ENCODE assay signal across 19 cellular contexts in genomic region chr2:217878865-217879595, GRCh38.
A peak's percentile ranks its signal among the peaks of the same experiment; 100 is the strongest.
DNase-seq lines count a peak whose midpoint lies in the region; ATAC-seq and TF ChIP-seq lines count a peak whose summit lies in the region.
"Had no signal": no experiment of that assay in that cellular context is flagged by ENCODE, and none has a peak within 500 bp of the region (broad histone marks: within the 10 kb centered on the region; RNA-seq: fewer than 3 reads in every experiment).

No MANE protein-coding gene starts in this region.

- H3K4me1 ChIP-seq in endodermal cell (ENCODE audit: control insufficient read depth, insufficient read depth, low read length): no peaks in the 10 kb centered on the region
- no peaks in the 10 kb centered on the region for H3K4me1 ChIP-seq in mesendoderm (ENCODE audit: control insufficient read depth, low read depth, low read length)
- peaks cover 0 to 19% (median 9%) of the 10 kb centered on the region in 4 donors for H3K4me1 ChIP-seq in transverse colon
- H3K4me1 ChIP-seq: Caco-2, HAP-1 had no signal

- H3K27ac Mint-ChIP-seq in endodermal cell (no peak overlapping the region), glutamatergic neuron (ENCODE audit: unreplicated experiment) (no peak overlapping the region)
- H3K27ac Mint-ChIP-seq: activated naive CD4-positive, alpha-beta T cell treated with anti-CD3 and anti-CD28 coated beads, Interleukin-2, amount 50 U/mL, for 24 hours had no signal

- no peaks in the 10 kb centered on the region for H3K27me3 Mint-ChIP-seq in endodermal cell (ENCODE audit: insufficient read depth)
- H3K27me3 Mint-ChIP-seq in glutamatergic neuron (ENCODE audit: unreplicated experiment): no peaks in the 10 kb centered on the region
- H3K27me3 Mint-ChIP-seq: activated naive CD4-positive, alpha-beta T cell treated with anti-CD3 and anti-CD28 coated beads, Interleukin-2, amount 50 U/mL, for 24 hours; naive B cell had no signal

- H3K4me3 Mint-ChIP-seq in endodermal cell: no peak overlapping the region
- H3K4me3 Mint-ChIP-seq in glutamatergic neuron (ENCODE audit: unreplicated experiment): no peak overlapping the region
- H3K4me3 Mint-ChIP-seq: activated naive CD4-positive, alpha-beta T cell treated with anti-CD3 and anti-CD28 coated beads, Interleukin-2, amount 50 U/mL, for 24 hours had no signal

- H2BK120ac ChIP-seq in mesendoderm (ENCODE audit: low read depth, low read length): no peak overlapping the region

- no peak overlapping the region for H4K8ac ChIP-seq in mesendoderm (ENCODE audit: low read depth, low read length)

- H3K79me1 ChIP-seq in mesendoderm (ENCODE audit: low read length): no peaks in the 10 kb centered on the region

- intact Hi-C loops in transverse colon (cut with DNase I; ENCODE audit: low total_unique reads): loop anchor here (5.0 kb wide), 1 partner anchor 92 kb away; no protein-coding TSS in a partner anchor

- DNase-seq in endodermal cell (peak; percentile 70), mesendoderm (peak; percentile 40), transverse colon (no peak), glutamatergic neuron (no peak), COLO668 (lab: John Stamatoyannopoulos, UW; ENCODE audit: unreplicated experiment) (no peak)
- DNase-seq: activated CD4-positive, alpha-beta T cell treated with anti-CD3 and anti-CD28 coated beads, Interleukin-2, amount 50 U/mL, for 48 hours; Caco-2; hippocampal formation; naive B cell; NCI-H1417; NCI-H2171 treated with DMSO at 0.1 percent for 48 hours; NCI-H774; stimulated activated CD4-positive, alpha-beta T cell treated with anti-CD3 and anti-CD28 coated beads, Interleukin-15, amount 100 ng/mL, for 24 hours; stimulated activated naive CD8-positive, alpha-beta T cell treated with anti-CD3 and anti-CD28 coated beads, Interleukin-15, Interleukin-2, amounts not matched to agents 100 U/mL and 50 U/mL, for 24 hours had no signal

- H3K4me3 ChIP-seq in endodermal cell (ENCODE audit: low read length) (no peak overlapping the region), mesendoderm (ENCODE audit: low read length) (no peak overlapping the region), transverse colon (no peak overlapping the region)
- H3K4me3 ChIP-seq: HAP-1 had no signal

- H3K4ac ChIP-seq in mesendoderm (ENCODE audit: low read depth, low read length): no peak overlapping the region

- no peak overlapping the region for H3K9ac ChIP-seq in endodermal cell (ENCODE audit: extremely low read depth, low read length, poor library complexity, severe bottlenecking)
- no peak overlapping the region for H3K9ac ChIP-seq in mesendoderm (ENCODE audit: low read length)

- in situ Hi-C loops in transverse colon (cut with MboI; ENCODE audit: low pct_ligation_motif_present in 1 of 4, low pct_unique_long_range_greater_than_20kb in 1 of 4, low sequenced_read_pairs in 3 of 4): no loop called here

- peak overlapping the region; percentile 15; the same call in 1 of the 2 replicates for H3K27ac ChIP-seq in VCaP
- H3K27ac ChIP-seq in endodermal cell (ENCODE audit: low read depth, low read length): no peak overlapping the region
- H3K27ac ChIP-seq in mesendoderm (ENCODE audit: low read depth, low read length): no peak overlapping the region
- peak overlapping the region; percentile 41 to 81 (median 52) for H3K27ac ChIP-seq in transverse colon

- no peak overlapping the region for H3K56ac ChIP-seq in mesendoderm (ENCODE audit: low read length)

- ATAC-seq in HG03565 (IDR thresholded peaks at IDR 0.05; ENCODE audit: unreplicated experiment): no peak
- ATAC-seq: SK-N-SH treated with all-trans-retinoic acid at 6 μM for 48 hours; stimulated activated naive CD8-positive, alpha-beta T cell treated with anti-CD3 and anti-CD28 coated beads, Interleukin-15, Interleukin-2, amounts not matched to agents 100 U/mL and 50 U/mL, for 24 hours had no signal

- H3K18ac ChIP-seq in mesendoderm (ENCODE audit: low read length): no peak overlapping the region

- no peak overlapping the region for H2BK5ac ChIP-seq in mesendoderm (ENCODE audit: low read length)

- H3K27me3 ChIP-seq in endodermal cell (ENCODE audit: control insufficient read depth, insufficient read depth, low read length, poor library complexity, severe bottlenecking) (no peaks in the 10 kb centered on the region), mesendoderm (ENCODE audit: insufficient read depth, low read length, poor library complexity) (no peaks in the 10 kb centered on the region), transverse colon (no peaks in the 10 kb centered on the region)

- H3K4me2 ChIP-seq in mesendoderm (ENCODE audit: low read length): no peak overlapping the region

- H3K4me1 Mint-ChIP-seq in endodermal cell: no peaks in the 10 kb centered on the region
- no peaks in the 10 kb centered on the region for H3K4me1 Mint-ChIP-seq in glutamatergic neuron (ENCODE audit: low read depth, unreplicated experiment)
- H3K4me1 Mint-ChIP-seq: activated naive CD4-positive, alpha-beta T cell treated with anti-CD3 and anti-CD28 coated beads, Interleukin-2, amount 50 U/mL, for 24 hours had no signal

- H3K9me3 ChIP-seq in endodermal cell (ENCODE audit: control insufficient read depth, low read length): no peaks in the 10 kb centered on the region
- no peaks in the 10 kb centered on the region for H3K9me3 ChIP-seq in transverse colon
- H3K9me3 ChIP-seq: Caco-2, HAP-1 had no signal

- no peak overlapping the region for H4K5ac ChIP-seq in mesendoderm (ENCODE audit: low read length)

- no peak overlapping the region for H3K23ac ChIP-seq in mesendoderm (ENCODE audit: low read length)

- 77 to 81% methylated on average over 9 to 16 of the region's 16 CpGs for WGBS in endodermal cell (ENCODE audit: insufficient coverage in 1 of 2, insufficient read length in 1 of 2), 2 experiments
- WGBS in mesendoderm (ENCODE audit: extremely low coverage, insufficient coverage, low lambda C conversion rate): 100% methylated on average over 2 of the region's 16 CpGs
- 55 to 69% methylated on average over 9 to 16 of the region's 16 CpGs for WGBS in transverse colon (ENCODE audit: low coverage in 1 of 2), 2 donors

- TF ChIP-seq POLR2A in transverse colon (IDR thresholded peaks at IDR 0.05): no peak

- H3K9me3 Mint-ChIP-seq in endodermal cell: no peaks in the 10 kb centered on the region
- peaks cover 2% of the 10 kb centered on the region for H3K9me3 Mint-ChIP-seq in glutamatergic neuron (ENCODE audit: unreplicated experiment)
- H3K9me3 Mint-ChIP-seq: activated naive CD4-positive, alpha-beta T cell treated with anti-CD3 and anti-CD28 coated beads, Interleukin-2, amount 50 U/mL, for 24 hours had no signal

- TF ChIP-seq CTCF in VCaP (conservative IDR thresholded peaks at IDR 0.05): no peak
- TF ChIP-seq CTCF in endodermal cell (conservative IDR thresholded peaks at IDR 0.05): peak; percentile 65
- TF ChIP-seq CTCF in transverse colon (IDR thresholded peaks at IDR 0.05): no peak
- no peak for TF ChIP-seq CTCF in glutamatergic neuron (IDR thresholded peaks at IDR 0.05; ENCODE audit: partially characterized antibody, unreplicated experiment)

- H3K79me2 ChIP-seq in mesendoderm (ENCODE audit: control insufficient read depth, insufficient read depth, low read length): no peaks in the 10 kb centered on the region

- H3K36me3 ChIP-seq in endodermal cell (ENCODE audit: control insufficient read depth, insufficient read depth, low read length): no peaks in the 10 kb centered on the region
- no peaks in the 10 kb centered on the region for H3K36me3 ChIP-seq in mesendoderm (ENCODE audit: control insufficient read depth, insufficient read depth, low read length)
- H3K36me3 ChIP-seq in transverse colon: no peaks in the 10 kb centered on the region
- H3K36me3 ChIP-seq: HAP-1 had no signal

- TF ChIP-seq EP300 in transverse colon (IDR thresholded peaks at IDR 0.05; ENCODE audit: low read depth): no peak

- no peak overlapping the region for H2AK5ac ChIP-seq in mesendoderm (ENCODE audit: low read length)

- H2BK15ac ChIP-seq in mesendoderm (replicated peaks; ENCODE audit: low read depth): no peak overlapping the region

- H3K36me3 Mint-ChIP-seq in endodermal cell (ENCODE audit: low read depth) (no peaks in the 10 kb centered on the region), glutamatergic neuron (ENCODE audit: unreplicated experiment) (no peaks in the 10 kb centered on the region)
- H3K36me3 Mint-ChIP-seq: activated naive CD4-positive, alpha-beta T cell treated with anti-CD3 and anti-CD28 coated beads, Interleukin-2, amount 50 U/mL, for 24 hours; naive B cell had no signal

Comparison
In these comparisons a context has a peak if more than half of its experiments do, and no peak if none do; other contexts are left out.
1. H3K27ac ChIP-seq: peak in VCaP (single experiment) and transverse colon (4 of 4); none in endodermal cell (single experiment) and mesendoderm (single experiment).
2. DNase-seq: peak in endodermal cell (single experiment) and mesendoderm (single experiment); none in transverse colon (single experiment), glutamatergic neuron (single experiment) and COLO668 (single experiment).